ENCODE assay signal across 10 cellular contexts in genomic region chr2:166924967-166925366, GRCh38. TPM values are rescaled to one million over a fixed set of nuclear protein-coding genes. Genes with fewer than 3 reads are reported as not detected.
"Had no signal": no experiment of that assay in that cellular context is flagged by ENCODE, and none has a peak within 500 bp of the region (broad histone marks: within the 10 kb centered on the region; RNA-seq: fewer than 3 reads in every experiment).

No MANE protein-coding gene starts in this region.

- H3K9me3 ChIP-seq: HAP-1 had no signal

- H3K27ac ChIP-seq: GM23248 had no signal

- H3K4me1 ChIP-seq: HAP-1 had no signal

- H3K4me3 ChIP-seq: GM23248, GM23338, HAP-1 had no signal

- H3K36me3 ChIP-seq: HAP-1 had no signal

- DNase-seq: GM23248, GOT3, H7, H9, HCEC 1CT, HFFc6 had no signal

- H3K9ac ChIP-seq: GM23248 had no signal

- H3K4me2 ChIP-seq: GM23338 had no signal

- H2AFZ ChIP-seq: GM23248, GM23338 had no signal

RNA-seq across cellular contexts. Expression of gene XIRP2, which starts 36.7 kb away (rescaled TPM):
- total RNA-seq: GM23248, H4, H7, HFFc6 had no signal
- polyA plus RNA-seq: GM23248, H1 had no signal
